In the genomic region with DNA sequence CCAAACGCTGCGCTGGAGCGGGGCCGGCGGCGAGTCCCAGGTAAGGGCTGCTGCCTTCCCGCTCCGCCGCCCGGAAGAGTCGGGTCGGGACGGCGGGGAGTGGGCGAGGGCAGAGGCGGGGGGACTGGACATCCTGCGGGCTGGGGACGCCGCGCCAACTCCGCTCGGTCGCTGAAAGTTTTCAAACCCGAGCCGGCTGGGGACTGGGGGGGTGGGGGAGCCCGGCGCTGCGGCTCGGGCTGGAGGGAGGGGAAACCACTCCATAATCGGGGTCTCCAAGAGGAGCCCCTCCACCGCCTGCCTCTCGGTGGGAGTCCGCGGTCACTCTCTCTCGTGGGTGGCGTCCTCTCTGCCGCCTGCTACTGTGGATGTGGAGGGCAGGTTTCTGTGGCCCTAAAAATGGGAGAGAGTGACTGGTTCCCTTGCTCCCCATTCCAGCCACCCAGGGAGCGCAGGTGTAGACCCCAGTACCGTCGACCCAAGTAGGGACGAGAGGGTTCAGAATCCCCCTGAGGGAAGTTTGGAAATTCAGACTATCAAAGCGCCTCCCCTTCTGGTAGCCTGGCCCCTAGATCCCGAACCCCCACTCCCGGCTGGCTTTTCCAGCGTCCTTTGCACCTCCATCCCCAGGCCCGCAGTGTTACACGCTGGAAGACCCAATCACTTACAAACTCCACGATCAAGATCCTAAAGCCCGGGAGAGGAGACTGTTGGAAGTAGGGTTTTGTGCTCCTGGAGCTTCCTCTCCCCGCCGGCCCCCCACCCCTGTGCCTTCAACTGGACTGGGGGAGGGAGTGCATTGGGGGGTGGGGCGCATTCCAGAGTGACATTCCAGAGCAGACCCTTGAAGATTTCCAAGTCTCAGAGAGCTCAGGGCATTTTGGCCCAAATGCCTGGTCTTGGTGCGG, we compare ENCODE assay signal across 8 cellular contexts. TPM values are rescaled to one million over a fixed set of nuclear protein-coding genes. Genes with fewer than 3 reads are reported as not detected.
DNase-seq lines count a peak whose midpoint lies in the region; ATAC-seq and TF ChIP-seq lines count a peak whose summit lies in the region.

No MANE protein-coding gene starts in this region.

- 0 out of 2 replicates have a peak overlapping the region, but pooled peaks have one; percentile 64 for H2AFZ ChIP-seq in PC-9

- TF ChIP-seq EP300 in ovary (IDR thresholded peaks at IDR 0.05): no peak

- H3K36me3 ChIP-seq in BLaER1 treated with 17β-estradiol and CSF1 and Interleukin-3, amounts not matched to agents 10 nM and 100 nM: 0 out of 22 replicates have a peak, but pooled peaks cover 0 to 4% (median 0%) of the 10 kb centered on the region in 11 experiments
- H3K36me3 ChIP-seq in PC-9 (ENCODE audit: low read depth) (0 out of 2 replicates have a peak, but pooled peaks cover 3% of the 10 kb centered on the region), ovary (no peaks in the 10 kb centered on the region)

- H3K36me3 Mint-ChIP-seq in activated CD4-positive, alpha-beta memory T cell treated with anti-CD3 and anti-CD28 coated beads for 36 hours: peaks cover 2% of the 10 kb centered on the region

- H3K9ac ChIP-seq in BLaER1 treated with 17β-estradiol and CSF1 and Interleukin-3, amounts not matched to agents 10 nM and 100 nM: peak overlapping the region in 9 of 11 experiments; percentile 77 to 84 (median 80); a peak in 17 of 22 replicates

- no peak overlapping the region for H3K4me3 Mint-ChIP-seq in activated CD4-positive, alpha-beta memory T cell treated with anti-CD3 and anti-CD28 coated beads for 36 hours

- TF ChIP-seq POLR2A in ovary (IDR thresholded peaks at IDR 0.05): no peak

- H3K27ac ChIP-seq in BLaER1 treated with 17β-estradiol and CSF1 and Interleukin-3, amounts not matched to agents 10 nM and 100 nM: peak overlapping the region in 2 of 11 experiments; percentile 89 to 91; a peak in 4 of 22 replicates
- H3K27ac ChIP-seq in PC-9 (no peak overlapping the region), ovary (peak overlapping the region; percentile 77 to 96)

- DNase-seq in PC-9: no peak
- no peak for DNase-seq in fibroblast of pulmonary artery (ENCODE audit: low read depth)
- peak in 3 of 5 donors; percentile 40 to 65 (median 45) for DNase-seq in ovary
- no peak for DNase-seq in activated CD4-positive, alpha-beta memory T cell treated with anti-CD3 and anti-CD28 coated beads for 36 hours
- no peak for DNase-seq in NCI-H187 (lab: John Stamatoyannopoulos, UW)
- no peak for DNase-seq in NCI-H128 (lab: John Stamatoyannopoulos, UW; ENCODE audit: unreplicated experiment)

- no peak for TF ChIP-seq CTCF in PC-9 (conservative IDR thresholded peaks at IDR 0.05)
- TF ChIP-seq CTCF in fibroblast of pulmonary artery (IDR thresholded peaks at IDR 0.05; ENCODE audit: low read length, missing control alignments): no peak
- no peak for TF ChIP-seq CTCF in ovary (IDR thresholded peaks at IDR 0.05)

- peaks cover 42% of the 10 kb centered on the region for H3K27me3 Mint-ChIP-seq in activated CD4-positive, alpha-beta memory T cell treated with anti-CD3 and anti-CD28 coated beads for 36 hours

- WGBS in ovary, 3 donors: 6 to 12% (median 7%) methylated on average over 35 to 53 of the region's 53 CpGs

- POLR2A ChIA-PET in PC-9 (lab: Charles Lee; ENCODE audit: unreplicated experiment): no interaction called here
- POLR2A ChIA-PET in activated CD4-positive, alpha-beta memory T cell treated with anti-CD3 and anti-CD28 coated beads for 36 hours (lab: Charles Lee): no interaction called here

- peaks cover 12% of the 10 kb centered on the region for H3K4me1 Mint-ChIP-seq in activated CD4-positive, alpha-beta memory T cell treated with anti-CD3 and anti-CD28 coated beads for 36 hours (ENCODE audit: low read depth)

- no peak overlapping the region for H3K27ac Mint-ChIP-seq in activated CD4-positive, alpha-beta memory T cell treated with anti-CD3 and anti-CD28 coated beads for 36 hours

- peak overlapping the region; percentile 96 to 100 (median 99) for H3K4me2 ChIP-seq in BLaER1 treated with 17β-estradiol and CSF1 and Interleukin-3, amounts not matched to agents 10 nM and 100 nM
- peak overlapping the region; percentile 85 for H3K4me2 ChIP-seq in PC-9

- no peaks in the 10 kb centered on the region for H3K9me2 ChIP-seq in PC-9 (ENCODE audit: insufficient read depth)

- H3K4me1 ChIP-seq in BLaER1 treated with 17β-estradiol and CSF1 and Interleukin-3, amounts not matched to agents 10 nM and 100 nM: peaks cover 43 to 71% (median 54%) of the 10 kb centered on the region in 10 experiments
- peaks cover 10% of the 10 kb centered on the region for H3K4me1 ChIP-seq in PC-9 (replicated peaks; ENCODE audit: insufficient read depth)
- H3K4me1 ChIP-seq in ovary (ENCODE audit: insufficient read depth): peaks cover 11% of the 10 kb centered on the region

- intact Hi-C loops in PC-9 (cut with micrococcal nuclease; ENCODE audit: unreplicated experiment): loop anchor here (1.0 kb wide), 1 partner anchor 11 kb away; no protein-coding TSS in a partner anchor
- intact Hi-C loops in ovary (cut with DNase I): no loop called here
- intact Hi-C loops in activated CD4-positive, alpha-beta memory T cell treated with anti-CD3 and anti-CD28 coated beads for 36 hours (cut with micrococcal nuclease): loop anchor here (10.0 kb wide), 1 partner anchor 62 kb away; no protein-coding TSS in a partner anchor

- peaks cover 0 to 18% (median 0%) of the 10 kb centered on the region in 11 experiments; a peak in 5 of 22 replicates for H4K20me1 ChIP-seq in BLaER1 treated with 17β-estradiol and CSF1 and Interleukin-3, amounts not matched to agents 10 nM and 100 nM
- peaks cover 10% of the 10 kb centered on the region for H4K20me1 ChIP-seq in PC-9 (ENCODE audit: insufficient read depth)

- peaks cover 13% of the 10 kb centered on the region; the same call in 1 of the 2 replicates for H3K79me2 ChIP-seq in PC-9 (ENCODE audit: low read depth)

- ATAC-seq in HG03565 (IDR thresholded peaks at IDR 0.05; ENCODE audit: unreplicated experiment): no peak

- H3K9me3 ChIP-seq in BLaER1 treated with 17β-estradiol and CSF1 and Interleukin-3, amounts not matched to agents 10 nM and 100 nM (replicated peaks in 1 of 11): peaks cover 5 to 16% (median 13%) of the 10 kb centered on the region in 11 experiments
- H3K9me3 ChIP-seq in PC-9 (ENCODE audit: insufficient read depth, low read depth) (peaks cover 7% of the 10 kb centered on the region), ovary (no peaks in the 10 kb centered on the region)

- BruUV-seq in PC-9 (replicated peaks; lab: Mats Ljungman, UMichigan): no TSS peak

- H3K27me3 ChIP-seq in BLaER1 treated with 17β-estradiol and CSF1 and Interleukin-3, amounts not matched to agents 10 nM and 100 nM: peaks cover 36 to 58% (median 52%) of the 10 kb centered on the region in 11 experiments
- H3K27me3 ChIP-seq in PC-9 (ENCODE audit: insufficient read depth, low read depth) (no peaks in the 10 kb centered on the region), ovary (no peaks in the 10 kb centered on the region)

- H3F3A ChIP-seq in PC-9 (ENCODE audit: insufficient read depth, low read depth): peaks cover 21% of the 10 kb centered on the region

- H3K4me3 ChIP-seq in BLaER1 treated with 17β-estradiol and CSF1 and Interleukin-3, amounts not matched to agents 10 nM and 100 nM: peak overlapping the region; percentile 33 to 73 (median 62); a peak in 19 of 20 replicates
- H3K4me3 ChIP-seq in PC-9: peak overlapping the region; percentile 81
- H3K4me3 ChIP-seq in fibroblast of pulmonary artery (replicated peaks; ENCODE audit: low read depth, low read length): peak overlapping the region; percentile 59
- H3K4me3 ChIP-seq in ovary: peak overlapping the region; percentile 52

- H3K9me3 Mint-ChIP-seq in activated CD4-positive, alpha-beta memory T cell treated with anti-CD3 and anti-CD28 coated beads for 36 hours: peaks cover 9% of the 10 kb centered on the region

- CTCF ChIA-PET in PC-9 (lab: Charles Lee): no interaction called here
- CTCF ChIA-PET in activated CD4-positive, alpha-beta memory T cell treated with anti-CD3 and anti-CD28 coated beads for 36 hours (lab: Charles Lee): no interaction called here

RNA-seq across cellular contexts. Expression of a gene that starts 0.8 kb away (rescaled TPM):
- total RNA-seq in PC-9 (2021) (27.9 and 32.4 TPM in 2 replicates), ovary (100 to 1,000 TPM in 1 of 7 donors, 10 to 100 TPM in 6; 39.7 to 133 (median 63.9) TPM)
- 10 to 100 TPM in 1 of 2 donors, 1 to 10 TPM in 1; 3.7 to 59.1 TPM for polyA plus RNA-seq in ovary
- total RNA-seq in activated CD4-positive, alpha-beta memory T cell treated with anti-CD3 and anti-CD28 coated beads for 36 hours: under 1 TPM; 0.40 to 0.41 TPM

RNA-seq across cellular contexts. Expression of a gene that starts 33.7 kb away (rescaled TPM):
- total RNA-seq in PC-9 (2021) (not detected in 2 replicates), ovary (1 to 10 TPM; 1.4 to 5.5 (median 2.1) TPM)
- polyA plus RNA-seq in ovary: 1 to 10 TPM; 1.5 to 4.8 TPM
- 10 to 100 TPM; 11.3 to 12.3 TPM for total RNA-seq in activated CD4-positive, alpha-beta memory T cell treated with anti-CD3 and anti-CD28 coated beads for 36 hours

Comparison
In these comparisons a context has a peak if more than half of its experiments do, and no peak if none do; other contexts are left out.
1. DNase-seq: peak in ovary (3 of 5); none in PC-9 (0 of 2), fibroblast of pulmonary artery (single experiment), activated CD4-positive, alpha-beta memory T cell treated with anti-CD3 and anti-CD28 coated beads for 36 hours (single experiment), NCI-H187 (0 of 2) and NCI-H128 (single experiment).
2. RNA of a gene that starts 0.8 kb away (total RNA-seq): 39.7 to 133 TPM in ovary and 27.9 to 32.4 TPM in PC-9; 0.40 to 0.41 TPM in activated CD4-positive, alpha-beta memory T cell treated with anti-CD3 and anti-CD28 coated beads for 36 hours; every median in the first group is over 10 times any median in the second.
3. intact Hi-C loops: an anchor here in PC-9 (1.0 kb wide) and activated CD4-positive, alpha-beta memory T cell treated with anti-CD3 and anti-CD28 coated beads for 36 hours (10.0 kb wide); none called in ovary.
4. Peak in every context shown above with its lines, with median percentiles within 50 percentile points of each other: H3K4me3 ChIP-seq.